Comparison of ENCODE assay signal across 11 cellular contexts in the genomic region with DNA sequence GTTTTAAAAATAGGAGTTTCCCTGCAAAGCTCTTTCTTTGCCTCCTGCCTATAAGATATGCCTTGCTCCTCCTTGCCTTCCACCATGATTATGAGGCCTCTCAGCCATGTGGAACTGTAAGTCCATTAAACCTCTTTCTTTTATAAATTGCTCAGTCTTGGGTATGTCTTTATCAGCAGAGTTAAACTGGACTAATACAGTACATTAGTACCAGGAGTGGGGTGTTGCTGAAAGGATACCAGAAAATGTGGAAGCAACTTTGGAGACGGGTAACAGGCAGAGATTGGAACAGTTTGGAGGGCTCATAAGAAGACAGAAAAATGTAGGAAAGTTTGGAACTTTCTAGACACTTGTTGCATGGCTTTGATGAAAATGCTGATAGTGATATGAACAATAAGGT.
"Had no signal": no experiment of that assay in that cellular context is flagged by ENCODE, and none has a peak within 500 bp of the region (broad histone marks: within the 10 kb centered on the region; RNA-seq: fewer than 3 reads in every experiment).

No MANE protein-coding gene starts in this region.

- H3K27ac ChIP-seq: GM23248 had no signal

- H2AFZ ChIP-seq: GM23248, GM23338 had no signal

- H3K9ac ChIP-seq: GM23248 had no signal

- ATAC-seq: GM23338, HCT116 had no signal

- H3K4me2 ChIP-seq: GM23338 had no signal

- H3K4me3 ChIP-seq: GM23248, GM23338, HAP-1 had no signal

- H3K4me1 ChIP-seq: HAP-1 had no signal

- H3K36me3 ChIP-seq: HAP-1 had no signal

- FAIRE-seq: H1, H54 had no signal

- DNase-seq: GM23248, GOT3, H7, H9, HCEC 1CT, HFFc6 had no signal
